In genomic region chr14:50551877-50552276, GRCh38 we compare ENCODE assay signal across 29 cellular contexts.
"Had no signal": no experiment of that assay in that cellular context is flagged by ENCODE, and none has a peak within 500 bp of the region (broad histone marks: within the 10 kb centered on the region; RNA-seq: fewer than 3 reads in every experiment).

No MANE protein-coding gene starts in this region.

- ATAC-seq: activated CD4-positive, alpha-beta T cell treated with anti-CD3 and anti-CD28 coated beads for 36 hours; activated CD8-positive, alpha-beta T cell treated with anti-CD3 and anti-CD28 coated beads for 36 hours; activated T-cell treated with anti-CD3 and anti-CD28 coated beads, Interleukin-2, amount 50 U/mL, for 4 hours; activated T-helper 17 cell treated with anti-CD3 and anti-CD28 coated beads, Interleukin-2, amount 50 U/mL, for 72 hours; T-helper 17 cell had no signal

- H3K27me3 ChIP-seq: esophagus squamous epithelium had no signal

- H3K36me3 ChIP-seq: esophagus squamous epithelium, WERI-Rb-1 had no signal

- H3K4me1 ChIP-seq: esophagus squamous epithelium had no signal

- H3K27ac ChIP-seq: epithelial cell of prostate, esophagus squamous epithelium, WERI-Rb-1 had no signal

- FAIRE-seq: endometrium, endothelial cell of umbilical vein had no signal

- H3K4me3 ChIP-seq: esophagus squamous epithelium had no signal

- H3K9me3 ChIP-seq: esophagus squamous epithelium had no signal

- DNase-seq: activated B cell treated with CpG ODN at 0.5 μM for 24 hours; activated CD4-positive, alpha-beta T cell treated with anti-CD3 and anti-CD28 coated beads for 36 hours; activated CD4-positive, alpha-beta T cell treated with anti-CD3 and anti-CD28 coated beads, Interleukin-2, amount 50 U/mL, for 1 hour; activated CD4-positive, alpha-beta T cell treated with anti-CD3 and anti-CD28 coated beads, Interleukin-2, amount 50 U/mL, for 48 hours; activated CD4-positive, CD25-positive, alpha-beta regulatory T cell treated with anti-CD3 and anti-CD28 coated beads, Interleukin-2, amount 50 U/mL, for 72 hours; activated CD8-positive, alpha-beta memory T cell treated with anti-CD3 and anti-CD28 coated beads for 24 hours; activated CD8-positive, alpha-beta T cell treated with anti-CD3 and anti-CD28 coated beads for 36 hours; activated effector memory CD4-positive, alpha-beta T cell treated with Interleukin-2 at 50 U/mL for 16 hours; activated gamma-delta T cell treated with Interleukin-2 at 50 U/mL for 16 hours; activated naive CD4-positive, alpha-beta T cell treated with anti-CD3 and anti-CD28 coated beads, Interleukin-2, amount 50 U/mL, for 16 hours; activated naive CD4-positive, alpha-beta T cell treated with Interleukin-2 at 50 U/mL for 16 hours; activated T-cell treated with anti-CD3 and anti-CD28 coated beads, Interleukin-2, amount 50 U/mL, for 4 hours; amniotic stem cell; anterior cingulate cortex; caudate nucleus; cortex of kidney; effector CD8-positive, alpha-beta T cell; esophagus squamous epithelium; foreskin melanocyte; head of caudate nucleus; hippocampal formation; T-helper 1 cell; T-helper 17 cell; T1000; WERI-Rb-1 had no signal
